Comparison of ENCODE assay signal across 1 cellular context in the genomic region with DNA sequence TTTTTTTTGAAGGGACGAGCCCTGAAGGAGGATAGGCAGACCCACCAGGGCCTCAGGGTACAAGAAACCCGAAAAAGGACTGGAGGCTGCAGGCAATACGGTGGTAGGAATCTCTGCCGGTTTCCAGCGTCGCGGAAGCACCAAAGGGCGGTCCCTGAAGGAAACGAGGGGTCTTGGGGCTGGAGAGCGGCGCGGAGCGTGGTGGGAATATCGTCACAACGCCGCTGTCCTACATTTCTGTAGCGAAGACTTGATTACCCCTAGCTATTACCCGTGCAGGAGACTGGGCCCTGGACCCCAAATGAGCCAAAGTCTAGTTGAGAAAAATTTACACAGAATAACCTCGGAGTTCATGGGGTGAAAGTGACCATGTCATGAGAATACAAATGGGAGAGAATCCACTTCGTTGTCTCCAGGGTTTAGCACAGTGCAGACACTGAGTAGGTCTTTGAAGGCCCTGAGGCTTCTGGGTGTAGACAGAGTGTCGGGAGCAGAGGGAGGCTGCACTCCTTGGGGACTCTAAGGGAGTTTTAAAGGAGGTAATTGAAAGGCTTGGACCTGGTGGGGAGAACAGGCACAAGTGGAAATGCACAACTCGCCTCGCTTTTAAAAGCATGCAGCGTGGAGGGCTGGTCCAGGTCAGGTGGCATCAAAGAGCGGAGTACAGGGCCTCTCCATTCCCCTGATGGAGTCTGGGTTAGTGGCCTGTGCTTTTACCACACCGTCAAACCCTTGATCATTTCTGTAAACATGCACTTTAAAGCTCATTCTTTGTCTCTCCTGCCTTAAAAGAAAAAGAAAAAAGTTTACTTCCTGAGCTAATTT.
TF ChIP-seq lines count a peak whose summit lies in the region.

No MANE protein-coding gene starts in this region.

TF ChIP-seq in H1, 55 proteins besides CTCF, POLR2A, EP300 and RAD21 (continued from another document):
- TF ChIP-seq ATF3 (IDR thresholded peaks at IDR 0.05; ENCODE audit: insufficient read depth, low read depth, low read length) (no peak), HDAC2 (IDR thresholded peaks at IDR 0.05; ENCODE audit: borderline replicate concordance in 1 of 2, low read depth in 2 of 2, low read length in 2 of 2) (no peak), HDAC6 (IDR thresholded peaks at IDR 0.05; ENCODE audit: low read depth, low read length) (no peak), SRF (IDR thresholded peaks at IDR 0.05; ENCODE audit: low read depth, low read length) (no peak), ASH2L (IDR thresholded peaks at IDR 0.05; ENCODE audit: low read length) (no peak), EZH2 (IDR thresholded peaks at IDR 0.05; ENCODE audit: low read depth, low read length, severe bottlenecking) (no peak), SUZ12 (IDR thresholded peaks at IDR 0.05; ENCODE audit: low read length) (no peak), TEAD4 (IDR thresholded peaks at IDR 0.05; ENCODE audit: low read depth, low read length) (no peak), FOSL1 (IDR thresholded peaks at IDR 0.05; ENCODE audit: insufficient read depth, low read depth, low read length) (no peak), SIX5 (IDR thresholded peaks at IDR 0.05; ENCODE audit: low read depth, low read length) (no peak)
